8 cellular contexts compared by ENCODE assay signal in the genomic region with DNA sequence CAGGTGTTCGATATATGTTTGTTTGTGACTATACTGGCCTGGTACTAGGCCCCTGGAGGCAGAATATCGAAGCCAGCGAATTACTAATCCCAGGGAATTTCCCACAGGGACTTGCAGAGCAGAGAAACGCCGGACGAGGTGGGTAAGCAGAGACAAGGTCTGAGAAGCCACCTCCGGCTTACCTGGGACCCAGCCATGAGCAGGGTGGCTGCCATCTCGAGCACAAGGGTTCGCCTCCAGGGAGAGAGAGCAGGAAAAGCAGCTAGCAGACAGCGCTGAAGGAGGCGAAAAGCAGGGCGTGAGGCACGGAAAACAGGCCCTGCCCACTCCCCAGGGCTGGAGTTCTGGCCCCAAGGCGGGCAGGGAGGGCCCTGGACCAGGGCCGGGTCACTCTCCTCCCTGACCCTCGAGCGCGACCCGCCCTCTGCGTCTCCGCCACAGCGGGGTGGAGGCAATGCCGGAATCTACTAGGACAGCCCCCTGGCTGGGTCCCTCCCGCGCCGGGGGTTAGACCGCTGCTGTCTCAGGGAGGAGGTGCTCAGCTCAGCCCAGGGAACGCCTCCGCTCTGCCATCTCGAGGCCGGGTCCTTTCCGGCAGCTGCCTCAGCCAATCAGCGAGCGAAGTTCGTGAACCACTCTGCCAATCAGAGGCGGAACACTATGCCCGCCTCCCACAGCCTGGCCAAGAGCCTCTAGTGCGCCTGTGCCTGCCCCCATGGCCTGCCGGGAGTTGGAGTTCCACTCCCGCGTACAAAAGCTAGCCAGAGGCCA. TPM values are rescaled to one million over a fixed set of nuclear protein-coding genes. Genes with fewer than 3 reads are reported as not detected.
DNase-seq lines count a peak whose midpoint lies in the region; ATAC-seq and TF ChIP-seq lines count a peak whose summit lies in the region.

No MANE protein-coding gene starts in this region.

- DNase-seq in DMS79 (lab: John Stamatoyannopoulos, UW) (peak; percentile 98), KG1 (lab: John Stamatoyannopoulos, UW) (peak; percentile 95)
- peak; percentile 95 to 98 for DNase-seq in activated T-cell treated with anti-CD3 and anti-CD28 coated beads, Interleukin-2, amount 50 U/mL, for 48 hours
- peak; percentile 93 to 95 for DNase-seq in stimulated activated CD8-positive, alpha-beta memory T cell treated with anti-CD3 and anti-CD28 coated beads, Interleukin-7, amount 100 ng/mL, for 1 hour (ENCODE audit: low read depth in 2 of 2)

- peak overlapping the region; percentile 89 for H3K9ac ChIP-seq in muscle layer of colon (ENCODE audit: low read length)

- peaks cover 34% of the 10 kb centered on the region for H3K4me1 ChIP-seq in muscle layer of colon (ENCODE audit: insufficient read depth, low read length)

- peak overlapping the region; percentile 86 to 98 for H3K4me3 ChIP-seq in muscle layer of colon (ENCODE audit: low read depth in 1 of 2, low read length in 2 of 2)

- ATAC-seq in GM21737 (IDR thresholded peaks at IDR 0.05; ENCODE audit: unreplicated experiment) (peak; percentile 89), esophagus mucosa (peak; percentile 93)

- peaks cover 8% of the 10 kb centered on the region for H3K9me3 ChIP-seq in muscle layer of colon (ENCODE audit: low read length)

- H3K27me3 ChIP-seq in muscle layer of colon (ENCODE audit: control insufficient read depth in 1 of 2, insufficient read depth in 2 of 2, low read length in 2 of 2), result no peaks in the 10 kb centered on the region

- H3K27ac ChIP-seq in muscle layer of colon (ENCODE audit: low read depth, low read length), result peak overlapping the region; percentile 99

- H3K36me3 ChIP-seq in muscle layer of colon (ENCODE audit: insufficient read depth, low read length), result peaks cover 29% of the 10 kb centered on the region

TF ChIP-seq in PFSK-1, 5 proteins besides CTCF, POLR2A, EP300 and RAD21:
- TF ChIP-seq TAF1 (IDR thresholded peaks at IDR 0.05; ENCODE audit: borderline replicate concordance, insufficient read depth, low read length), result no peak
- peak; percentile 54 for TF ChIP-seq FOXP2 (optimal IDR thresholded peaks at IDR 0.05; ENCODE audit: borderline replicate concordance, extremely low read depth, extremely low read length, insufficient read depth)

RNA-seq across cellular contexts. Expression of gene ZNF436, which starts 1.7 kb away (rescaled TPM):
- 7.3 TPM for polyA plus RNA-seq in PFSK-1 (2012; ENCODE audit: insufficient read length, low read depth)
- total RNA-seq in esophagus mucosa, result 23.7 TPM

RNA-seq across cellular contexts. Expression of gene HNRNPR, which starts 23.9 kb away (rescaled TPM):
- 89.0 TPM for polyA plus RNA-seq in PFSK-1 (2012; ENCODE audit: insufficient read length, low read depth)
- 96.2 TPM for total RNA-seq in esophagus mucosa

RNA-seq across cellular contexts. Expression of gene TCEA3, which starts 56.6 kb away (rescaled TPM):
- 2.7 TPM for polyA plus RNA-seq in PFSK-1 (2012; ENCODE audit: insufficient read length, low read depth)
- 25.6 TPM for total RNA-seq in esophagus mucosa

Comparison
In these comparisons a context has a peak if more than half of its experiments do, and no peak if none do; other contexts are left out.
1. Peak in every context shown above with its lines: DNase-seq, ATAC-seq, H3K4me3 ChIP-seq and H3K27ac ChIP-seq.